Comparison of ENCODE assay signal across 1 cellular context in genomic region chr16:9090960-9091866, GRCh38.
TF ChIP-seq lines count a peak whose summit lies in the region.

Gene HAPSTR1, plus strand, starts transcription at chr16:9091644. Its CDS starts 401 bp downstream, at chr16:9092045.

TF ChIP-seq in WTC11, 78 proteins besides CTCF, POLR2A, EP300 and RAD21 (continued from another document):
- TF ChIP-seq ZNF263 (CRISPR knock-in tag; IDR thresholded peaks at IDR 0.05; ENCODE audit: low read depth), result no peak
- TF ChIP-seq ESRRA (CRISPR knock-in tag; IDR thresholded peaks at IDR 0.05; ENCODE audit: borderline replicate concordance), result peak; percentile 66; the same call in 1 of the 2 replicates
- peak; percentile 90 for TF ChIP-seq FOXP4 (CRISPR knock-in tag; IDR thresholded peaks at IDR 0.05)
- TF ChIP-seq ETV6 (CRISPR knock-in tag; IDR thresholded peaks at IDR 0.05), result 0 out of 2 replicates have a peak, but pooled peaks have one; percentile 33
- TF ChIP-seq GABPB1 (CRISPR knock-in tag; IDR thresholded peaks at IDR 0.05), result peak; percentile 87
- TF ChIP-seq, protein P1, sequence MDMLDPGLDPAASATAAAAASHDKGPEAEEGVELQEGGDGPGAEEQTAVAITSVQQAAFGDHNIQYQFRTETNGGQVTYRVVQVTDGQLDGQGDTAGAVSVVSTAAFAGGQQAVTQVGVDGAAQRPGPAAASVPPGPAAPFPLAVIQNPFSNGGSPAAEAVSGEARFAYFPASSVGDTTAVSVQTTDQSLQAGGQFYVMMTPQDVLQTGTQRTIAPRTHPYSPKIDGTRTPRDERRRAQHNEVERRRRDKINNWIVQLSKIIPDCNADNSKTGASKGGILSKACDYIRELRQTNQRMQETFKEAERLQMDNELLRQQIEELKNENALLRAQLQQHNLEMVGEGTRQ (CRISPR knock-in tag; IDR thresholded peaks at IDR 0.05), result peak; percentile 95
- peak; percentile 94 for TF ChIP-seq KAT7 (CRISPR knock-in tag; IDR thresholded peaks at IDR 0.05; ENCODE audit: borderline replicate concordance)
- TF ChIP-seq, protein P2, sequence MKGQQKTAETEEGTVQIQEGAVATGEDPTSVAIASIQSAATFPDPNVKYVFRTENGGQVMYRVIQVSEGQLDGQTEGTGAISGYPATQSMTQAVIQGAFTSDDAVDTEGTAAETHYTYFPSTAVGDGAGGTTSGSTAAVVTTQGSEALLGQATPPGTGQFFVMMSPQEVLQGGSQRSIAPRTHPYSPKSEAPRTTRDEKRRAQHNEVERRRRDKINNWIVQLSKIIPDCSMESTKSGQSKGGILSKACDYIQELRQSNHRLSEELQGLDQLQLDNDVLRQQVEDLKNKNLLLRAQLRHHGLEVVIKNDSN (CRISPR knock-in tag; IDR thresholded peaks at IDR 0.05), result peak; percentile 94
- TF ChIP-seq NFATC4 (CRISPR knock-in tag; IDR thresholded peaks at IDR 0.05), result peak; percentile 70; the same call in 1 of the 2 replicates
- no peak for TF ChIP-seq AR (CRISPR knock-in tag; IDR thresholded peaks at IDR 0.05)
- TF ChIP-seq TP53 (CRISPR knock-in tag; IDR thresholded peaks at IDR 0.05), result peak; percentile 92
- TF ChIP-seq NFYB (CRISPR knock-in tag; conservative IDR thresholded peaks at IDR 0.05; ENCODE audit: low read depth), result peak; percentile 96
- no peak for TF ChIP-seq TEAD4 (CRISPR knock-in tag; IDR thresholded peaks at IDR 0.05)
- TF ChIP-seq ARID4B (CRISPR knock-in tag; IDR thresholded peaks at IDR 0.05; ENCODE audit: borderline replicate concordance), result peak; percentile 32; the same call in 1 of the 2 replicates
- TF ChIP-seq, protein P3, sequence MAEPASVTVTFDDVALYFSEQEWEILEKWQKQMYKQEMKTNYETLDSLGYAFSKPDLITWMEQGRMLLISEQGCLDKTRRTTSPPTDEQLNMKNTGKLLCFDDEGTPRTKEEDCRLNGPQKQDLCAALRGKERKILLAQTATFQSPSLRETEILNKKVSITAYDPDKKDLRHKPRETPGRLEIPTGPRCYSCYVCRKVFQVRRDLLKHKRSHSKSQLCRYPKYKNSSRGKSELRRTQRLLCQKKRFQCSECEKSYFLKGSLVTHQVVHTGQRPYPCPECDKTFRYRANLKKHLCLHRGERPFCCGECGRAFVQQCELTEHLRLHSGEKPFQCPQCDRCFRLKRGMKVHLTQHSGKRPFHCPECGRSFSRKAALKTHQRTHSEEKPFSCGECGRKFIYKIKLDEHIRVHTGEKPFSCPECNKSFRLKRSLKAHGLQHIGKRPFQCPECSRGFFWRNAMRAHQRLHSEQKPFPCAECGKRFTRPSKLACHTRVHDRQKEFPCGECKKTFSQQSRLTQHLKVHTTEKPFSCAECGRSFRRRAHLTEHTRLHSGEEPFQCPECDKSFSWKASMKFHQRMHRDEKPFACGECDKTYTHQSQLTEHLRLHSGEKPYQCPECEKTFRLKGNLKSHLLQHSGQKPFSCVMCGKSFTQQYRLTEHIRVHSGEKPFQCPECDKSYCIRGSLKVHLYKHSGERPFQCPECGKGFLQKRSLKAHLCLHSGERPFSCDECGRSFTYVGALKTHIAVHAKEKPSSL (CRISPR knock-in tag; conservative IDR thresholded peaks at IDR 0.05), result no peak
- 0 out of 2 replicates have a peak, but pooled peaks have one; percentile 83 for TF ChIP-seq ZBTB21 (CRISPR knock-in tag; IDR thresholded peaks at IDR 0.05; ENCODE audit: borderline replicate concordance)
